Comparison of ENCODE assay signal across 12 cellular contexts in the genomic region with DNA sequence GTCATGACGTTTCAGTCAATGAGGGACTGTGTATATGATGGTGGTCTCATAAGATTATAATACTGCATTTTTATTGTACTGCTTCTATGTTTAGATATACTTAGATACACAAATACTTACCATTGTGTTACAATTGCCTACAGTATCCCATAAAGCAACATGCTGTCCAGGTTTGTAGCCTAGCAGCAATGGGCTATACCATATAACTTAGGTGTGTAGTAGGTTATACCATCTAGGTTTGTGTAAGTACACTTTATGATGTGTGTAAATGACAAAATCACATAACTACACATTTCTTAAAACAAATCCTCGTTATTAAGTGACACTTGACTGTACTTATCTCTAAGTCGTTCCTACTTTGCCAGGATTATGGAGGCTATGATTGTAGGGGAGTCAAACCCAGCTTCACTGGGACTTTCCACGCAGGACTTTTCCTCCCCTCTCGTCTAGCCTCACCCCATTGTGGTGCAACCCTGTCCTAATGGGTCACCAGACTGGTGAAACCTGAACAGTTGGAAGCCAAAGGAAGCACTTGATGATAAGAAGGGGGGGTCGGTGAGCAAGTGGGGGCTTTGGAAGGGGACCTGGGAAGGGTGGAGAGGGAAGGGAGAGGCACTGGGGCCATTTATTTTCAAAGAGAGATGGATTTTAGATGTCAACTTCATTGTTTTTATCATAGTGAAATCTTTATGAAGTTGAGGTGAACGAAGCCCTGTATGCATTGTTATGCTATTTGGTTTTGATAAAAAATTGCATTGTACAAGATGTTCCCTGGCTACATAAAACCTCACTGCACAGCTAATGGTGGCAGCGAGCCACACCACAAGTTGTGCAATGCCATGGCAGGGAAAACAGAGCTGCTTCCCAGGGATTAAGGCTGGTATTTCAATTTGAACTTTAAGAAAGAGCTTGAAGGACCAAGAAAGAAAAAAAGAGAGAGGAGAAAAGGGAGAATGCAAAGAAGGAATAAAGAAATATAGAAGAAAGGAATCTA.
A peak's percentile ranks its signal among the peaks of the same experiment; 100 is the strongest.
DNase-seq lines count a peak whose midpoint lies in the region; ATAC-seq and TF ChIP-seq lines count a peak whose summit lies in the region.
"Had no signal": no experiment of that assay in that cellular context is flagged by ENCODE, and none has a peak within 500 bp of the region (broad histone marks: within the 10 kb centered on the region; RNA-seq: fewer than 3 reads in every experiment).

No MANE protein-coding gene starts in this region.

- no peaks in the 10 kb centered on the region for H3K27me3 ChIP-seq in lung (ENCODE audit: control insufficient read depth, insufficient read depth)

- no peak overlapping the region for H3K4me3 Mint-ChIP-seq in naive thymus-derived CD8-positive, alpha-beta T cell
- H3K4me3 Mint-ChIP-seq: IgD-negative memory B cell had no signal

- in situ Hi-C loops in GM13977 (cut with MboI; ENCODE audit: low pct_unique_long_range_greater_than_20kb, low sequenced_read_pairs, unreplicated experiment) = no loop called here

- H3K36me3 ChIP-seq in lung (ENCODE audit: control insufficient read depth in 2 of 2, insufficient read depth in 2 of 2, low read length in 2 of 2) = no peaks in the 10 kb centered on the region

- WGBS in lung, 2 donors = 33 to 54% methylated on average over 8 of the region's 8 CpGs

- H3K4me3 ChIP-seq in LNCaP clone FGC (ENCODE audit: low read depth, low read length) (no peak overlapping the region), lung (no peak overlapping the region)

- peak; percentile 75 for DNase-seq in A172 (ENCODE audit: low spot score)
- peak; percentile 81 for DNase-seq in LNCaP clone FGC (ENCODE audit: low read depth)
- DNase-seq in epithelial cell of prostate (ENCODE audit: low read depth, low spot score) = peak; percentile 54
- DNase-seq in lung (ENCODE audit: low spot score) = peak; percentile 84
- no peak for DNase-seq in naive thymus-derived CD8-positive, alpha-beta T cell
- DNase-seq in GM13977 (ENCODE audit: low spot score) = no peak
- no peak for DNase-seq in activated CD4-positive, alpha-beta T cell treated with anti-CD3 and anti-CD28 coated beads for 1 hour
- DNase-seq: ACHN; activated CD4-positive, alpha-beta T cell treated with anti-CD3 and anti-CD28 coated beads for 4 hours; H7 had no signal

- H3K4me1 ChIP-seq in lung (ENCODE audit: control insufficient read depth in 2 of 2, insufficient read depth in 2 of 2, low read length in 2 of 2) = peaks cover 0 to 4% of the 10 kb centered on the region in 2 donors

- H3K27ac Mint-ChIP-seq in naive thymus-derived CD8-positive, alpha-beta T cell = no peak overlapping the region
- H3K27ac Mint-ChIP-seq: IgD-negative memory B cell had no signal

- H3K4me1 Mint-ChIP-seq in naive thymus-derived CD8-positive, alpha-beta T cell = peaks cover 0 to 1% (median 0%) of the 10 kb centered on the region in 4 donors
- H3K4me1 Mint-ChIP-seq: IgD-negative memory B cell had no signal

- H3K27ac ChIP-seq in epithelial cell of prostate (peak overlapping the region; percentile 28), lung (ENCODE audit: low read depth in 1 of 2, low read length in 1 of 2) (peak overlapping the region in 1 of 2 donors; percentile 8)

- H3K9me3 Mint-ChIP-seq in naive thymus-derived CD8-positive, alpha-beta T cell = no peaks in the 10 kb centered on the region
- H3K9me3 Mint-ChIP-seq: IgD-negative memory B cell had no signal

- ATAC-seq in lung (ENCODE audit: insufficient read depth, low FRiP score) (peak; percentile 63), GM21529 (IDR thresholded peaks at IDR 0.05; ENCODE audit: unreplicated experiment) (no peak)
- no peak for ATAC-seq in naive thymus-derived CD8-positive, alpha-beta T cell

- POLR2A ChIA-PET in naive thymus-derived CD8-positive, alpha-beta T cell (lab: Charles Lee) = no interaction called here

- H3K36me3 Mint-ChIP-seq in naive thymus-derived CD8-positive, alpha-beta T cell = no peaks in the 10 kb centered on the region

- H3K9me3 ChIP-seq in lung (ENCODE audit: control insufficient read depth in 2 of 2, insufficient read depth in 1 of 2, low read length in 1 of 2) = peaks cover 0 to 1% of the 10 kb centered on the region in 2 donors

- no peak for TF ChIP-seq CTCF in LNCaP clone FGC (IDR thresholded peaks at IDR 0.05; ENCODE audit: control insufficient read depth, extremely low read depth, insufficient read depth)
- TF ChIP-seq CTCF in lung (IDR thresholded peaks at IDR 0.05; ENCODE audit: control extremely low read depth, extremely low read depth) = no peak
- no peak for TF ChIP-seq CTCF in GM13977 (IDR thresholded peaks at IDR 0.05; ENCODE audit: extremely low read depth, insufficient read depth, missing control alignments)

- peaks cover 6 to 29% (median 9%) of the 10 kb centered on the region in 5 donors for H3K27me3 Mint-ChIP-seq in naive thymus-derived CD8-positive, alpha-beta T cell

Comparison
In these comparisons a context has a peak if more than half of its experiments do, and no peak if none do; other contexts are left out.
1. DNase-seq: peak in A172 (single experiment), LNCaP clone FGC (single experiment), epithelial cell of prostate (single experiment) and lung (single experiment); none in naive thymus-derived CD8-positive, alpha-beta T cell (0 of 10), GM13977 (single experiment) and activated CD4-positive, alpha-beta T cell treated with anti-CD3 and anti-CD28 coated beads for 1 hour (single experiment).